Comparison of ENCODE assay signal across 8 cellular contexts in the genomic region with DNA sequence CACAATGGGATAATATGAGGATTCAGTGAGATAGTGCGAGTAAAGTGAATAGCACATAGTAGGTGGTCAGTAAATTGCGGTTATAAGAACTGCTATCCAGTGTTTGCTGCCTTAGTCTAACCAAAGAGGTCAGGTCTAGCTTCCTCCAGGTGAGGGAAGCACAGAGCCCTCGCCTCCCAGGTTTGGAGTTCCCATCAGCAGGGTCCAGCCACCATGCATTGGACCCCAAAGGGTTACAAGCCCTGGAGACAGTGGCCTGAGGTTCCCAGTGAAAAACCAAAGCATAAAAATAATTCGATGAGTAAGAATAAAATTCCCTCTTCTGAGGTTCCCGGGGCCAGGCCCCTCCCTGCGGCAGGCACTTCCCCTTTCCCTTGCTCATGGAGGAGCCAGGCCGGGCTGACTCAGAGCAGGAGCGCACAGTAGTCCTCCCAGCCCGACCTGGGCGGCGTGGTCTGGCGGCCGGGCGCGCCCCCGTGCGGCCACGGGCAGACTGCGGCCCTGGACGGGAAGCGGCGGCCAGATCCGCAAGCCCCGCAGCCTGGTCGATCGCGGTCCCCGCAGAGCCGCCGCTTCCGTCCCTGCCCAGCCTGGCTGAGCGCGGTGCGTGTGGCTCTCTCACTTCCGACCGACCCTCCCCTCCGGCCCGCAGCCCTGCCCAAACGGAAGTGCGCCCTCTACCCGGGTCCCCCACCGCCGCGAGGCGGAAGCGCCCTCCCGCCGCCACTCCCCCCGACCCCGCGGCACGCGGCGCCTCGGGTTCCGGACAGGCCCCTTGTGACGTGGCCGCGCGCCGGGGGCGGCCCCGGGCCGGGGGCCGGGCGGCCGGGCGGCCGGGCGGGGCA. TPM values are rescaled to one million over a fixed set of nuclear protein-coding genes. Genes with fewer than 3 reads are reported as not detected.
A peak's percentile ranks its signal among the peaks of the same experiment; 100 is the strongest.
DNase-seq lines count a peak whose midpoint lies in the region; ATAC-seq and TF ChIP-seq lines count a peak whose summit lies in the region.

Gene SLC39A13 (plus strand): TSS at position 845 of the 845 bp plus-strand sequence. CDS start 1,505 bp downstream, outside the sequence.

- intact Hi-C loops in cardiac septum (cut with DNase I) (loop anchor here (2.0 to 5.0 kb wide), 4 partner anchors 19 to 231 kb away; partner anchors contain the start of genes ARFGAP2 and PSMC3), posterior cingulate gyrus (cut with DNase I) (loop anchor here (2.0 to 5.0 kb wide), 3 partner anchors 33 to 144 kb away; partner anchors contain the start of gene CELF1)

- ATAC-seq in HG02852 (IDR thresholded peaks at IDR 0.05; ENCODE audit: unreplicated experiment) (peak; percentile 82), T-cell (replicated peaks in 1 of 4) (peak; percentile 87 to 92 (median 89))

- H3K36me3 Mint-ChIP-seq in T-cell, result no peaks in the 10 kb centered on the region
- no peaks in the 10 kb centered on the region for H3K36me3 Mint-ChIP-seq in type B pancreatic cell

- H3K9me3 Mint-ChIP-seq in T-cell, result no peaks in the 10 kb centered on the region
- no peaks in the 10 kb centered on the region for H3K9me3 Mint-ChIP-seq in type B pancreatic cell

- H3K27ac ChIP-seq in adipose tissue (ENCODE audit: low read depth, low read length), result peak within 1 kb of the TSS; percentile 84

- peak within 1 kb of the TSS; percentile 94 to 95 for H3K27ac Mint-ChIP-seq in T-cell
- peak within 1 kb of the TSS; percentile 94 for H3K27ac Mint-ChIP-seq in type B pancreatic cell

- no peaks in the 10 kb centered on the region for H3K27me3 Mint-ChIP-seq in T-cell
- H3K27me3 Mint-ChIP-seq in type B pancreatic cell, result no peaks in the 10 kb centered on the region

- CTCF ChIA-PET in T-cell (lab: Charles Lee), result interaction anchor here (0.5 to 2.3 kb wide), 6 partner anchors 8 to 105 kb away, joined by 3 to 12 read pairs (median 4); no protein-coding TSS in a partner anchor

- in situ Hi-C loops in GM13976 (cut with MboI; ENCODE audit: low sequenced_read_pairs, unreplicated experiment), result no loop called here

- H3K4me1 Mint-ChIP-seq in T-cell, result peaks cover 24% of the 10 kb centered on the region in 3 donors
- H3K4me1 Mint-ChIP-seq in type B pancreatic cell (ENCODE audit: unreplicated experiment), result peaks cover 4% of the 10 kb centered on the region

- 1 to 2% (median 1%) methylated on average over 38 to 70 of the region's 70 CpGs for WGBS in adipose tissue, 3 donors

- POLR2A ChIA-PET in T-cell (lab: Charles Lee), result no interaction called here

- H3K4me3 Mint-ChIP-seq in T-cell (peak within 1 kb of the TSS; percentile 88 to 96 (median 90)), type B pancreatic cell (peak within 1 kb of the TSS; percentile 95)

- peak; percentile 98 for TF ChIP-seq CTCF in GM13976 (IDR thresholded peaks at IDR 0.05; ENCODE audit: borderline replicate concordance, control extremely low read depth, extremely low read depth, insufficient read depth, missing control alignments)
- TF ChIP-seq CTCF in type B pancreatic cell (conservative IDR thresholded peaks at IDR 0.05), result peak; percentile 93

- DNase-seq in GM13976 (ENCODE audit: low spot score) (peak; percentile 98), NCI-H146 (lab: John Stamatoyannopoulos, UW) (peak; percentile 94), T-cell (peak; percentile 71 to 93 (median 82)), cardiac septum (ENCODE audit: low spot score) (peak; percentile 98), posterior cingulate gyrus (peak; percentile 86 to 99 (median 92)), type B pancreatic cell (ENCODE audit: extremely low spot score, unreplicated experiment) (peak; percentile 98)

RNA-seq across cellular contexts. Expression of gene SLC39A13, which starts in this region (rescaled TPM):
- 10 to 100 TPM; 45.6 to 67.0 (median 65.2) TPM for total RNA-seq in T-cell
- 10 to 100 TPM; 36.4 to 42.0 (median 39.9) TPM for polyA plus RNA-seq in adipose tissue
- 72.2 TPM for total RNA-seq in cardiac septum
- 28.7 and 44.8 TPM in 2 replicates for total RNA-seq in type B pancreatic cell (ENCODE audit: low replicate concordance)

Comparison
In these comparisons a context has a peak if more than half of its experiments do, and no peak if none do; other contexts are left out.
1. Peak in every context shown above with its lines: DNase-seq, ATAC-seq and H3K27ac ChIP-seq.